In genomic region chr7:139575338-139575680, GRCh38 we compare ENCODE assay signal across 22 cellular contexts. TPM values are rescaled to one million over a fixed set of nuclear protein-coding genes. Genes with fewer than 3 reads are reported as not detected.
DNase-seq lines count a peak whose midpoint lies in the region; ATAC-seq and TF ChIP-seq lines count a peak whose summit lies in the region.
"Had no signal": no experiment of that assay in that cellular context is flagged by ENCODE, and none has a peak within 500 bp of the region (broad histone marks: within the 10 kb centered on the region; RNA-seq: fewer than 3 reads in every experiment).

No MANE protein-coding gene starts in this region.

- TF ChIP-seq CTCF in heart left ventricle (IDR thresholded peaks at IDR 0.05) = no peak
- no peak for TF ChIP-seq CTCF in neural progenitor cell (IDR thresholded peaks at IDR 0.05)

- H3K27ac Mint-ChIP-seq in activated CD8-positive, alpha-beta memory T cell treated with anti-CD3 and anti-CD28 coated beads, Interleukin-2, amount 10 ng/mL, durations not matched to agents 7 days and 5 days = no peak overlapping the region
- no peak overlapping the region for H3K27ac Mint-ChIP-seq in neural progenitor cell
- H3K27ac Mint-ChIP-seq in stimulated activated effector memory CD8-positive, alpha-beta T cell treated with anti-CD3 and anti-CD28 coated beads, Interleukin-12 subunit alpha, Interleukin-12 subunit beta, amount 100 ng/mL, for 72 hours = peak overlapping the region; percentile 36
- H3K27ac Mint-ChIP-seq in naive thymus-derived CD4-positive, alpha-beta T cell = peak overlapping the region in 1 of 9 donors; percentile 21

- no peak overlapping the region for H3K4me3 Mint-ChIP-seq in activated CD8-positive, alpha-beta memory T cell treated with anti-CD3 and anti-CD28 coated beads, Interleukin-2, amount 10 ng/mL, durations not matched to agents 7 days and 5 days
- peak overlapping the region; percentile 17 for H3K4me3 Mint-ChIP-seq in neural progenitor cell
- H3K4me3 Mint-ChIP-seq in stimulated activated effector memory CD8-positive, alpha-beta T cell treated with anti-CD3 and anti-CD28 coated beads, Interleukin-12 subunit alpha, Interleukin-12 subunit beta, amount 100 ng/mL, for 72 hours = no peak overlapping the region
- no peak overlapping the region for H3K4me3 Mint-ChIP-seq in naive thymus-derived CD4-positive, alpha-beta T cell

- no peak for TF ChIP-seq POLR2A in heart left ventricle (IDR thresholded peaks at IDR 0.05)

- no peak overlapping the region for H2AFZ ChIP-seq in neural progenitor cell (replicated peaks)

- no peaks in the 10 kb centered on the region for H4K20me1 ChIP-seq in neural progenitor cell (ENCODE audit: low read depth)

- CTCF ChIA-PET in activated CD8-positive, alpha-beta memory T cell treated with anti-CD3 and anti-CD28 coated beads, Interleukin-2, amount 10 ng/mL, durations not matched to agents 7 days and 5 days (lab: Charles Lee) = no interaction called here
- CTCF ChIA-PET in naive thymus-derived CD4-positive, alpha-beta T cell (lab: Charles Lee) = no interaction called here

- WGBS in heart left ventricle, 4 donors = 93 to 95% (median 94%) methylated on average over 6 of the region's 6 CpGs
- WGBS in right cardiac atrium = 95% methylated on average over 6 of the region's 6 CpGs

- peaks cover 2% of the 10 kb centered on the region for H3K36me3 Mint-ChIP-seq in activated CD8-positive, alpha-beta memory T cell treated with anti-CD3 and anti-CD28 coated beads, Interleukin-2, amount 10 ng/mL, durations not matched to agents 7 days and 5 days
- peaks cover 28% of the 10 kb centered on the region for H3K36me3 Mint-ChIP-seq in neural progenitor cell
- H3K36me3 Mint-ChIP-seq in stimulated activated effector memory CD8-positive, alpha-beta T cell treated with anti-CD3 and anti-CD28 coated beads, Interleukin-12 subunit alpha, Interleukin-12 subunit beta, amount 100 ng/mL, for 72 hours = peaks cover 77% of the 10 kb centered on the region
- H3K36me3 Mint-ChIP-seq in naive thymus-derived CD4-positive, alpha-beta T cell = peaks cover 6 to 59% (median 25%) of the 10 kb centered on the region in 5 donors

- peaks cover 0 to 89% (median 76%) of the 10 kb centered on the region in 9 donors for H3K36me3 ChIP-seq in heart left ventricle
- H3K36me3 ChIP-seq in neural progenitor cell = no peaks in the 10 kb centered on the region
- H3K36me3 ChIP-seq in naive thymus-derived CD4-positive, alpha-beta T cell (ENCODE audit: control insufficient read depth in 2 of 3, insufficient read depth in 3 of 3, low read length in 3 of 3) = peaks cover 0 to 76% (median 3%) of the 10 kb centered on the region in 3 experiments

- H3K4me2 ChIP-seq in neural progenitor cell = no peak overlapping the region

- ATAC-seq in heart left ventricle = no peak
- ATAC-seq in right cardiac atrium = no peak
- ATAC-seq in activated CD8-positive, alpha-beta memory T cell treated with anti-CD3 and anti-CD28 coated beads, Interleukin-2, amount 10 ng/mL, durations not matched to agents 7 days and 5 days = no peak
- ATAC-seq in stimulated activated effector memory CD8-positive, alpha-beta T cell treated with anti-CD3 and anti-CD28 coated beads, Interleukin-12 subunit alpha, Interleukin-12 subunit beta, amount 100 ng/mL, for 72 hours = no peak
- no peak for ATAC-seq in naive thymus-derived CD4-positive, alpha-beta T cell
- ATAC-seq: Panc1 had no signal

- DNase-seq in heart left ventricle (no peak), right cardiac atrium (no peak), neural progenitor cell (ENCODE audit: low spot score) (no peak), hepatic stellate cell (ENCODE audit: low spot score) (no peak)
- peak; percentile 29 for DNase-seq in activated CD8-positive, alpha-beta memory T cell treated with anti-CD3 and anti-CD28 coated beads, Interleukin-2, amount 10 ng/mL, durations not matched to agents 7 days and 5 days
- no peak for DNase-seq in stimulated activated effector memory CD8-positive, alpha-beta T cell treated with anti-CD3 and anti-CD28 coated beads, Interleukin-12 subunit alpha, Interleukin-12 subunit beta, amount 100 ng/mL, for 72 hours (ENCODE audit: low spot score in 2 of 2)
- no peak for DNase-seq in naive thymus-derived CD4-positive, alpha-beta T cell
- no peak for DNase-seq in effector CD4-positive, alpha-beta T cell
- DNase-seq: DMS53; GDM1; Karpas-422; MV-4-11; NCI-H1694; NCI-H2081; NCI-H2171; NCI-H345; NCI-H524; NCI-H774; NK-92 treated with Interleukin-12 subunit alpha and Interleukin-12 subunit beta, amount 100 ng/mL, for 24 hours had no signal

- H3K27ac ChIP-seq in heart left ventricle (peak overlapping the region in 10 of 12 donors; percentile 38 to 85 (median 72)), right cardiac atrium (ENCODE audit: low read length) (no peak overlapping the region), neural progenitor cell (no peak overlapping the region)
- H3K27ac ChIP-seq in naive thymus-derived CD4-positive, alpha-beta T cell (ENCODE audit: low read depth, low read length) = no peak overlapping the region
- H3K27ac ChIP-seq: C4-2B had no signal

- H3K9me3 ChIP-seq in heart left ventricle (no peaks in the 10 kb centered on the region), right cardiac atrium (ENCODE audit: control insufficient read depth, low read length) (no peaks in the 10 kb centered on the region), neural progenitor cell (ENCODE audit: low read depth) (no peaks in the 10 kb centered on the region)
- no peaks in the 10 kb centered on the region for H3K9me3 ChIP-seq in naive thymus-derived CD4-positive, alpha-beta T cell (ENCODE audit: control insufficient read depth in 2 of 3, low read length in 3 of 3)

- no peaks in the 10 kb centered on the region for H3K27me3 Mint-ChIP-seq in activated CD8-positive, alpha-beta memory T cell treated with anti-CD3 and anti-CD28 coated beads, Interleukin-2, amount 10 ng/mL, durations not matched to agents 7 days and 5 days
- H3K27me3 Mint-ChIP-seq in neural progenitor cell (ENCODE audit: insufficient read depth, low read depth) = peaks cover 4% of the 10 kb centered on the region
- no peaks in the 10 kb centered on the region for H3K27me3 Mint-ChIP-seq in naive thymus-derived CD4-positive, alpha-beta T cell

- H3F3A ChIP-seq in neural progenitor cell (ENCODE audit: low read depth) = no peaks in the 10 kb centered on the region

- H3K27me3 ChIP-seq in heart left ventricle = no peaks in the 10 kb centered on the region
- H3K27me3 ChIP-seq in right cardiac atrium (ENCODE audit: control insufficient read depth, insufficient read depth) = no peaks in the 10 kb centered on the region
- no peaks in the 10 kb centered on the region for H3K27me3 ChIP-seq in neural progenitor cell
- no peaks in the 10 kb centered on the region for H3K27me3 ChIP-seq in naive thymus-derived CD4-positive, alpha-beta T cell (ENCODE audit: control insufficient read depth in 2 of 2, insufficient read depth in 2 of 2, low read length in 2 of 2)

- peaks cover 0 to 15% (median 3%) of the 10 kb centered on the region in 12 donors for H3K4me1 ChIP-seq in heart left ventricle
- no peaks in the 10 kb centered on the region for H3K4me1 ChIP-seq in right cardiac atrium (ENCODE audit: control insufficient read depth, insufficient read depth, low read length)
- H3K4me1 ChIP-seq in neural progenitor cell = no peaks in the 10 kb centered on the region
- H3K4me1 ChIP-seq in naive thymus-derived CD4-positive, alpha-beta T cell (ENCODE audit: control insufficient read depth in 2 of 2, insufficient read depth in 2 of 2, low read length in 2 of 2) = no peaks in the 10 kb centered on the region

- intact Hi-C loops in heart left ventricle (cut with DNase I) = no loop called here
- intact Hi-C loops in right cardiac atrium (cut with DNase I) = no loop called here
- intact Hi-C loops in naive thymus-derived CD4-positive, alpha-beta T cell (cut with micrococcal nuclease) = no loop called here

- POLR2A ChIA-PET in naive thymus-derived CD4-positive, alpha-beta T cell (lab: Charles Lee) = no interaction called here

- H3K9me3 Mint-ChIP-seq in activated CD8-positive, alpha-beta memory T cell treated with anti-CD3 and anti-CD28 coated beads, Interleukin-2, amount 10 ng/mL, durations not matched to agents 7 days and 5 days (ENCODE audit: low read depth) = no peaks in the 10 kb centered on the region
- H3K9me3 Mint-ChIP-seq in neural progenitor cell = no peaks in the 10 kb centered on the region
- H3K9me3 Mint-ChIP-seq in stimulated activated effector memory CD8-positive, alpha-beta T cell treated with anti-CD3 and anti-CD28 coated beads, Interleukin-12 subunit alpha, Interleukin-12 subunit beta, amount 100 ng/mL, for 72 hours = no peaks in the 10 kb centered on the region
- no peaks in the 10 kb centered on the region for H3K9me3 Mint-ChIP-seq in naive thymus-derived CD4-positive, alpha-beta T cell

- no peaks in the 10 kb centered on the region for H3K4me1 Mint-ChIP-seq in activated CD8-positive, alpha-beta memory T cell treated with anti-CD3 and anti-CD28 coated beads, Interleukin-2, amount 10 ng/mL, durations not matched to agents 7 days and 5 days
- H3K4me1 Mint-ChIP-seq in neural progenitor cell = peaks cover 3% of the 10 kb centered on the region
- H3K4me1 Mint-ChIP-seq in stimulated activated effector memory CD8-positive, alpha-beta T cell treated with anti-CD3 and anti-CD28 coated beads, Interleukin-12 subunit alpha, Interleukin-12 subunit beta, amount 100 ng/mL, for 72 hours = no peaks in the 10 kb centered on the region
- peaks cover 0 to 1% (median 0%) of the 10 kb centered on the region in 7 donors for H3K4me1 Mint-ChIP-seq in naive thymus-derived CD4-positive, alpha-beta T cell

- H3K79me2 ChIP-seq in neural progenitor cell (ENCODE audit: low read depth) = no peaks in the 10 kb centered on the region

- H3K4me3 ChIP-seq in heart left ventricle = no peak overlapping the region
- no peak overlapping the region for H3K4me3 ChIP-seq in right cardiac atrium (ENCODE audit: low read length)
- H3K4me3 ChIP-seq in neural progenitor cell = no peak overlapping the region
- H3K4me3 ChIP-seq in naive thymus-derived CD4-positive, alpha-beta T cell (ENCODE audit: low read length) = no peak overlapping the region

- no peak overlapping the region for H3K9ac ChIP-seq in neural progenitor cell

RNA-seq across cellular contexts. Expression of gene CLEC2L, which starts 51.8 kb away (rescaled TPM):
- under 1 TPM in 2 of 9 donors, not detected in 7; 0.18 to 0.36 TPM for total RNA-seq in heart left ventricle
- polyA plus RNA-seq in heart left ventricle = not detected
- not detected for total RNA-seq in right cardiac atrium
- not detected for polyA plus RNA-seq in right cardiac atrium
- not detected for total RNA-seq in activated CD8-positive, alpha-beta memory T cell treated with anti-CD3 and anti-CD28 coated beads, Interleukin-2, amount 10 ng/mL, durations not matched to agents 7 days and 5 days
- 0.15 and 0.50 TPM in 2 replicates for total RNA-seq in neural progenitor cell (ENCODE audit: low replicate concordance)
- total RNA-seq in naive thymus-derived CD4-positive, alpha-beta T cell = not detected
- not detected for polyA plus RNA-seq in naive thymus-derived CD4-positive, alpha-beta T cell
- total RNA-seq: M059J had no signal

Comparison
In these comparisons a context has a peak if more than half of its experiments do, and no peak if none do; other contexts are left out.
1. H3K27ac ChIP-seq: peak in heart left ventricle (10 of 12); none in right cardiac atrium (single experiment), neural progenitor cell (single experiment) and naive thymus-derived CD4-positive, alpha-beta T cell (single experiment).